In the genomic region with DNA sequence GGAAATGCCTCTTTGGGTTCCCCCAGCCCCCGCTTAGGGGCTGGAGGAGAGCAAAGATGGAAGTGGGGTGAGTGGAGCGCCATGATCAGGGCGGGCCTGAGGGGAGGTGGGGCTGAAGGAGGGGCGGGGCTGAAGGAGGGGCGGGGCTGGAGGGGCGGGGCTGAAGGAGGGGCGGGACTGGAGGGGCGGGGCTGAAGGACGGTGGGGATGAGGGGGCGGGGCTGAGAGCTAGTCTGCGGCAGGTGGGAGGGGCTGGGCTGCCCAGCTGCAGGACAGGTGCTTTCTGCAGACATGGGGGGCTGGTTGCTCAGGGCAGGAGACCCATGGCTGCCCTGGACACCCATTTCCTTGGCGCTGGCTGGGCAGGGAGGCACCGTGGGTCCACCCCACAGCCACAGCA, we compare ENCODE assay signal across 1 cellular context.
TF ChIP-seq lines count a peak whose summit lies in the region.

No MANE protein-coding gene starts in this region.

TF ChIP-seq in GM23338, 12 proteins besides CTCF, POLR2A, EP300 and RAD21 (continued from another document):
- TF ChIP-seq, protein P1, sequence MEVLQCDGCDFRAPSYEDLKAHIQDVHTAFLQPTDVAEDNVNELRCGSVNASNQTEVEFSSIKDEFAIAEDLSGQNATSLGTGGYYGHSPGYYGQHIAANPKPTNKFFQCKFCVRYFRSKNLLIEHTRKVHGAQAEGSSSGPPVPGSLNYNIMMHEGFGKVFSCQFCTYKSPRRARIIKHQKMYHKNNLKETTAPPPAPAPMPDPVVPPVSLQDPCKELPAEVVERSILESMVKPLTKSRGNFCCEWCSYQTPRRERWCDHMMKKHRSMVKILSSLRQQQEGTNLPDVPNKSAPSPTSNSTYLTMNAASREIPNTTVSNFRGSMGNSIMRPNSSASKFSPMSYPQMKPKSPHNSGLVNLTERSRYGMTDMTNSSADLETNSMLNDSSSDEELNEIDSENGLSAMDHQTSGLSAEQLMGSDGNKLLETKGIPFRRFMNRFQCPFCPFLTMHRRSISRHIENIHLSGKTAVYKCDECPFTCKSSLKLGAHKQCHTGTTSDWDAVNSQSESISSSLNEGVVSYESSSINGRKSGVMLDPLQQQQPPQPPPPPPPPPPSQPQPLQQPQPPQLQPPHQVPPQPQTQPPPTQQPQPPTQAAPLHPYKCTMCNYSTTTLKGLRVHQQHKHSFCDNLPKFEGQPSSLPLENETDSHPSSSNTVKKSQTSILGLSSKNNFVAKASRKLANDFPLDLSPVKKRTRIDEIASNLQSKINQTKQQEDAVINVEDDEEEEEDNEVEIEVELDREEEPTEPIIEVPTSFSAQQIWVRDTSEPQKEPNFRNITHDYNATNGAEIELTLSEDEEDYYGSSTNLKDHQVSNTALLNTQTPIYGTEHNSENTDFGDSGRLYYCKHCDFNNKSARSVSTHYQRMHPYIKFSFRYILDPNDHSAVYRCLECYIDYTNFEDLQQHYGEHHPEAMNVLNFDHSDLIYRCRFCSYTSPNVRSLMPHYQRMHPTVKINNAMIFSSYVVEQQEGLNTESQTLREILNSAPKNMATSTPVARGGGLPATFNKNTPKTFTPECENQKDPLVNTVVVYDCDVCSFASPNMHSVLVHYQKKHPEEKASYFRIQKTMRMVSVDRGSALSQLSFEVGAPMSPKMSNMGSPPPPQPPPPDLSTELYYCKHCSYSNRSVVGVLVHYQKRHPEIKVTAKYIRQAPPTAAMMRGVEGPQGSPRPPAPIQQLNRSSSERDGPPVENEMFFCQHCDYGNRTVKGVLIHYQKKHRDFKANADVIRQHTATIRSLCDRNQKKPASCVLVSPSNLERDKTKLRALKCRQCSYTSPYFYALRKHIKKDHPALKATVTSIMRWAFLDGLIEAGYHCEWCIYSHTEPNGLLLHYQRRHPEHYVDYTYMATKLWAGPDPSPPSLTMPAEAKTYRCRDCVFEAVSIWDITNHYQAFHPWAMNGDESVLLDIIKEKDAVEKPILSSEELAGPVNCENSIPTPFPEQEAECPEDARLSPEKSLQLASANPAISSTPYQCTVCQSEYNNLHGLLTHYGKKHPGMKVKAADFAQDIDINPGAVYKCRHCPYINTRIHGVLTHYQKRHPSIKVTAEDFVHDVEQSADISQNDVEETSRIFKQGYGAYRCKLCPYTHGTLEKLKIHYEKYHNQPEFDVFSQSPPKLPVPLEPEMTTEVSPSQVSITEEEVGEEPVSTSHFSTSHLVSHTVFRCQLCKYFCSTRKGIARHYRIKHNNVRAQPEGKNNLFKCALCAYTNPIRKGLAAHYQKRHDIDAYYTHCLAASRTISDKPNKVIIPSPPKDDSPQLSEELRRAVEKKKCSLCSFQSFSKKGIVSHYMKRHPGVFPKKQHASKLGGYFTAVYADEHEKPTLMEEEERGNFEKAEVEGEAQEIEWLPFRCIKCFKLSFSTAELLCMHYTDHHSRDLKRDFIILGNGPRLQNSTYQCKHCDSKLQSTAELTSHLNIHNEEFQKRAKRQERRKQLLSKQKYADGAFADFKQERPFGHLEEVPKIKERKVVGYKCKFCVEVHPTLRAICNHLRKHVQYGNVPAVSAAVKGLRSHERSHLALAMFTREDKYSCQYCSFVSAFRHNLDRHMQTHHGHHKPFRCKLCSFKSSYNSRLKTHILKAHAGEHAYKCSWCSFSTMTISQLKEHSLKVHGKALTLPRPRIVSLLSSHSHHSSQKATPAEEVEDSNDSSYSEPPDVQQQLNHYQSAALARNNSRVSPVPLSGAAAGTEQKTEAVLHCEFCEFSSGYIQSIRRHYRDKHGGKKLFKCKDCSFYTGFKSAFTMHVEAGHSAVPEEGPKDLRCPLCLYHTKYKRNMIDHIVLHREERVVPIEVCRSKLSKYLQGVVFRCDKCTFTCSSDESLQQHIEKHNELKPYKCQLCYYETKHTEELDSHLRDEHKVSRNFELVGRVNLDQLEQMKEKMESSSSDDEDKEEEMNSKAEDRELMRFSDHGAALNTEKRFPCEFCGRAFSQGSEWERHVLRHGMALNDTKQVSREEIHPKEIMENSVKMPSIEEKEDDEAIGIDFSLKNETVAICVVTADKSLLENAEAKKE (CRISPR knock-in tag; IDR thresholded peaks at IDR 0.05) = no peak
- no peak for TF ChIP-seq EZH2 (IDR thresholded peaks at IDR 0.05; ENCODE audit: low read depth, unreplicated experiment)
- TF ChIP-seq ZNF114 (CRISPR knock-in tag; IDR thresholded peaks at IDR 0.05) = no peak
- TF ChIP-seq, protein P2, sequence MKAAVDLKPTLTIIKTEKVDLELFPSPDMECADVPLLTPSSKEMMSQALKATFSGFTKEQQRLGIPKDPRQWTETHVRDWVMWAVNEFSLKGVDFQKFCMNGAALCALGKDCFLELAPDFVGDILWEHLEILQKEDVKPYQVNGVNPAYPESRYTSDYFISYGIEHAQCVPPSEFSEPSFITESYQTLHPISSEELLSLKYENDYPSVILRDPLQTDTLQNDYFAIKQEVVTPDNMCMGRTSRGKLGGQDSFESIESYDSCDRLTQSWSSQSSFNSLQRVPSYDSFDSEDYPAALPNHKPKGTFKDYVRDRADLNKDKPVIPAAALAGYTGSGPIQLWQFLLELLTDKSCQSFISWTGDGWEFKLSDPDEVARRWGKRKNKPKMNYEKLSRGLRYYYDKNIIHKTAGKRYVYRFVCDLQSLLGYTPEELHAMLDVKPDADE (IDR thresholded peaks at IDR 0.05) = no peak
- no peak for TF ChIP-seq JUNB (IDR thresholded peaks at IDR 0.05; ENCODE audit: unreplicated experiment)
- TF ChIP-seq, protein P3, sequence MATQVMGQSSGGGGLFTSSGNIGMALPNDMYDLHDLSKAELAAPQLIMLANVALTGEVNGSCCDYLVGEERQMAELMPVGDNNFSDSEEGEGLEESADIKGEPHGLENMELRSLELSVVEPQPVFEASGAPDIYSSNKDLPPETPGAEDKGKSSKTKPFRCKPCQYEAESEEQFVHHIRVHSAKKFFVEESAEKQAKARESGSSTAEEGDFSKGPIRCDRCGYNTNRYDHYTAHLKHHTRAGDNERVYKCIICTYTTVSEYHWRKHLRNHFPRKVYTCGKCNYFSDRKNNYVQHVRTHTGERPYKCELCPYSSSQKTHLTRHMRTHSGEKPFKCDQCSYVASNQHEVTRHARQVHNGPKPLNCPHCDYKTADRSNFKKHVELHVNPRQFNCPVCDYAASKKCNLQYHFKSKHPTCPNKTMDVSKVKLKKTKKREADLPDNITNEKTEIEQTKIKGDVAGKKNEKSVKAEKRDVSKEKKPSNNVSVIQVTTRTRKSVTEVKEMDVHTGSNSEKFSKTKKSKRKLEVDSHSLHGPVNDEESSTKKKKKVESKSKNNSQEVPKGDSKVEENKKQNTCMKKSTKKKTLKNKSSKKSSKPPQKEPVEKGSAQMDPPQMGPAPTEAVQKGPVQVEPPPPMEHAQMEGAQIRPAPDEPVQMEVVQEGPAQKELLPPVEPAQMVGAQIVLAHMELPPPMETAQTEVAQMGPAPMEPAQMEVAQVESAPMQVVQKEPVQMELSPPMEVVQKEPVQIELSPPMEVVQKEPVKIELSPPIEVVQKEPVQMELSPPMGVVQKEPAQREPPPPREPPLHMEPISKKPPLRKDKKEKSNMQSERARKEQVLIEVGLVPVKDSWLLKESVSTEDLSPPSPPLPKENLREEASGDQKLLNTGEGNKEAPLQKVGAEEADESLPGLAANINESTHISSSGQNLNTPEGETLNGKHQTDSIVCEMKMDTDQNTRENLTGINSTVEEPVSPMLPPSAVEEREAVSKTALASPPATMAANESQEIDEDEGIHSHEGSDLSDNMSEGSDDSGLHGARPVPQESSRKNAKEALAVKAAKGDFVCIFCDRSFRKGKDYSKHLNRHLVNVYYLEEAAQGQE (IDR thresholded peaks at IDR 0.05; ENCODE audit: unreplicated experiment) = no peak
- no peak for TF ChIP-seq POLR2AphosphoS5 (IDR thresholded peaks at IDR 0.05; ENCODE audit: low read depth)
